36 cellular contexts compared by ENCODE assay signal in the genomic region with DNA sequence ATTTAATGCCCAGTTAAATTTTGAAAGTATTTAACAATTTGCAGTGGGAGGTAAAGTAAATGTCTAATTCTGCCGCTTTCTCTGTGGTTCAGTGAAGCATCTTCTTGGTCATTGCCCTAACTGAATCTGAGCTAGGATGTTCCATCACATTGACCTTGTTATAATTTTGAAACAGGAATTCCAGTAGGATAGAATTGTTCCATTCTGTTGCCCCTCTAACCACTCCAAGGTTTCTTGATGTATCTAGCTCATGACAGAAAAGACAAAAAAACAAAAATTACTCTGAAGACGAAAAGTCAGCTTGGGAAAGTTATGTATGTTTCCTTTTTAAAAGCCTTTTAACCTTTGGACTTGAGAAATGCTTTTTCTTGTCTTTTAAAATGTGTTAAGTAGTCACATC.
"Had no signal": no experiment of that assay in that cellular context is flagged by ENCODE, and none has a peak within 500 bp of the region (broad histone marks: within the 10 kb centered on the region; RNA-seq: fewer than 3 reads in every experiment).

No MANE protein-coding gene starts in this region.

- H3K4me3 ChIP-seq: adrenal gland, body of pancreas, breast epithelium had no signal

- H3K36me3 ChIP-seq: adrenal gland, brain microvascular endothelial cell, breast epithelium had no signal

- H3K27ac ChIP-seq: adrenal gland, body of pancreas, brain microvascular endothelial cell, breast epithelium had no signal

- FAIRE-seq: astrocyte, TTC549 had no signal

- H3K4me1 Mint-ChIP-seq: activated B cell treated with CpG ODN at 0.5 μM for 24 hours; activated CD4-positive, alpha-beta T cell treated with anti-CD3 and anti-CD28 coated beads, Interleukin-2, amount 10 ng/mL, durations not matched to agents 24 days and 14 days; activated naive CD8-positive, alpha-beta T cell treated with anti-CD3 and anti-CD28 coated beads for 36 hours; activated T-helper 17 cell treated with anti-CD3 and anti-CD28 coated beads, Interleukin-2, amount 50 U/mL, for 72 hours; T-cell had no signal

- DNase-seq: activated B cell treated with CpG ODN at 0.5 μM for 24 hours; activated CD4-positive, alpha-beta memory T cell treated with anti-CD3 and anti-CD28 coated beads for 36 hours; activated CD4-positive, alpha-beta T cell treated with anti-CD3 and anti-CD28 coated beads for 4 hours; activated CD4-positive, alpha-beta T cell treated with anti-CD3 and anti-CD28 coated beads, Interleukin-2, amount 10 ng/mL, durations not matched to agents 24 days and 14 days; activated CD4-positive, alpha-beta T cell treated with anti-CD3 and anti-CD28 coated beads, Interleukin-2, amount 50 U/mL, for 1 hour; activated CD4-positive, alpha-beta T cell treated with anti-CD3 and anti-CD28 coated beads, Interleukin-2, amount 50 U/mL, for 4 hours; activated CD4-positive, CD25-positive, alpha-beta regulatory T cell treated with anti-CD3 and anti-CD28 coated beads, Interleukin-2, amount 50 U/mL, for 72 hours; activated CD8-positive, alpha-beta memory T cell treated with anti-CD3 and anti-CD28 coated beads, Interleukin-2, amount 50 U/mL, for 4 hours; activated CD8-positive, alpha-beta T cell treated with anti-CD3 and anti-CD28 coated beads for 36 hours; activated effector memory CD4-positive, alpha-beta T cell treated with anti-CD3 and anti-CD28 coated beads, Interleukin-2, amount 50 U/mL, for 16 hours; activated gamma-delta T cell treated with Interleukin-2 at 50 U/mL for 16 hours; activated naive CD4-positive, alpha-beta T cell; activated naive CD4-positive, alpha-beta T cell treated with anti-CD3 and anti-CD28 coated beads for 36 hours; activated naive CD4-positive, alpha-beta T cell treated with anti-CD3 and anti-CD28 coated beads, Interleukin-2, amount 50 U/mL, for 16 hours; activated naive CD8-positive, alpha-beta T cell treated with anti-CD3 and anti-CD28 coated beads for 36 hours; activated T-cell treated with anti-CD3 and anti-CD28 coated beads for 4 hours; activated T-cell treated with anti-CD3 and anti-CD28 coated beads, Interleukin-2, amount 50 U/mL, for 1 hour; activated T-cell treated with anti-CD3 and anti-CD28 coated beads, Interleukin-2, amount 50 U/mL, for 4 hours; activated T-cell treated with anti-CD3 and anti-CD28 coated beads, Interleukin-2, amount 50 U/mL, for 72 hours; adrenal gland; amniotic stem cell; aorta; body of pancreas; central memory CD4-positive, alpha-beta T cell; T-cell; T-helper 2 cell; T-helper 9 cell had no signal

- H3K27me3 ChIP-seq: adrenal gland, body of pancreas, brain microvascular endothelial cell, breast epithelium had no signal

- H3K4me3 Mint-ChIP-seq: activated B cell treated with CpG ODN at 0.5 μM for 24 hours; activated CD4-positive, alpha-beta memory T cell treated with anti-CD3 and anti-CD28 coated beads for 36 hours; activated CD4-positive, alpha-beta T cell treated with anti-CD3 and anti-CD28 coated beads, Interleukin-2, amount 10 ng/mL, durations not matched to agents 24 days and 14 days; activated CD8-positive, alpha-beta T cell treated with anti-CD3 and anti-CD28 coated beads for 36 hours; activated naive CD4-positive, alpha-beta T cell treated with anti-CD3 and anti-CD28 coated beads for 36 hours; activated naive CD8-positive, alpha-beta T cell treated with anti-CD3 and anti-CD28 coated beads for 36 hours; activated T-cell treated with anti-CD3 and anti-CD28 coated beads, Interleukin-2, amount 50 U/mL, for 4 hours; activated T-cell treated with anti-CD3 and anti-CD28 coated beads, Interleukin-2, amount 50 U/mL, for 72 hours; activated T-helper 1 cell treated with anti-CD3 and anti-CD28 coated beads, Interleukin-12 subunit alpha, Interleukin-12 subunit beta, Interleukin-2, Interleukin-4 antibody, amounts not matched to agents 30 ng/mL and 10 ng/mL and 1 ng/mL, durations not matched to agents 14 hours and 24 hours and 36 hours; activated T-helper 17 cell treated with anti-CD3 and anti-CD28 coated beads, Interleukin-2, amount 50 U/mL, for 72 hours; T-cell; T-helper 1 cell treated with Interleukin-12 subunit alpha and Interleukin-12 subunit beta and Interleukin-4 antibody, amounts not matched to agents 30 μg/mL and 1 μg/mL, for 36 hours; T-helper 2 cell treated with Interferon-gamma antibody and Interleukin-4, amounts not matched to agents 5 μg/mL and 100 μg/mL, for 36 hours had no signal

- H3K27ac Mint-ChIP-seq: activated B cell treated with CpG ODN at 0.5 μM for 24 hours; activated CD4-positive, alpha-beta memory T cell treated with anti-CD3 and anti-CD28 coated beads for 36 hours; activated CD4-positive, alpha-beta T cell treated with anti-CD3 and anti-CD28 coated beads, Interleukin-2, amount 10 ng/mL, durations not matched to agents 24 days and 14 days; activated CD8-positive, alpha-beta T cell treated with anti-CD3 and anti-CD28 coated beads for 36 hours; activated naive CD4-positive, alpha-beta T cell treated with anti-CD3 and anti-CD28 coated beads for 36 hours; activated naive CD4-positive, alpha-beta T cell treated with anti-CD3 and anti-CD28 coated beads, Interleukin-2, amount 50 U/mL, for 72 hours; activated naive CD8-positive, alpha-beta T cell treated with anti-CD3 and anti-CD28 coated beads for 36 hours; activated T-cell treated with anti-CD3 and anti-CD28 coated beads, Interleukin-2, amount 50 U/mL, for 72 hours; activated T-helper 1 cell treated with anti-CD3 and anti-CD28 coated beads, Interleukin-12 subunit alpha, Interleukin-12 subunit beta, Interleukin-2, Interleukin-4 antibody, amounts not matched to agents 30 ng/mL and 10 ng/mL and 1 ng/mL, durations not matched to agents 14 hours and 24 hours and 36 hours; activated T-helper 17 cell treated with anti-CD3 and anti-CD28 coated beads, Interleukin-2, amount 50 U/mL, for 72 hours; T-cell; T-helper 1 cell treated with Interleukin-12 subunit alpha and Interleukin-12 subunit beta and Interleukin-4 antibody, amounts not matched to agents 30 μg/mL and 1 μg/mL, for 36 hours; T-helper 2 cell treated with Interferon-gamma antibody and Interleukin-4, amounts not matched to agents 5 μg/mL and 100 μg/mL, for 36 hours had no signal

- H3K9me3 Mint-ChIP-seq: activated CD4-positive, alpha-beta T cell treated with anti-CD3 and anti-CD28 coated beads, Interleukin-2, amount 10 ng/mL, durations not matched to agents 24 days and 14 days had no signal

- ATAC-seq: activated CD8-positive, alpha-beta T cell treated with anti-CD3 and anti-CD28 coated beads for 36 hours; activated naive CD4-positive, alpha-beta T cell treated with anti-CD3 and anti-CD28 coated beads, Interleukin-2, amount 50 U/mL, for 72 hours; activated T-cell treated with anti-CD3 and anti-CD28 coated beads, Interleukin-2, amount 50 U/mL, for 4 hours; activated T-cell treated with anti-CD3 and anti-CD28 coated beads, Interleukin-2, amount 50 U/mL, for 72 hours; activated T-helper 17 cell treated with anti-CD3 and anti-CD28 coated beads, Interleukin-2, amount 50 U/mL, for 72 hours; body of pancreas; T-cell had no signal

- H3K36me3 Mint-ChIP-seq: activated CD4-positive, alpha-beta memory T cell treated with anti-CD3 and anti-CD28 coated beads for 36 hours; activated naive CD8-positive, alpha-beta T cell treated with anti-CD3 and anti-CD28 coated beads for 36 hours; T-cell had no signal

- H3K9me3 ChIP-seq: adrenal gland, body of pancreas, breast epithelium had no signal

- H3K4me1 ChIP-seq: adrenal gland, body of pancreas, breast epithelium had no signal

- H3K27me3 Mint-ChIP-seq: activated B cell treated with CpG ODN at 0.5 μM for 24 hours; activated CD4-positive, alpha-beta memory T cell treated with anti-CD3 and anti-CD28 coated beads for 36 hours; activated CD4-positive, alpha-beta T cell treated with anti-CD3 and anti-CD28 coated beads, Interleukin-2, amount 10 ng/mL, durations not matched to agents 24 days and 14 days; activated CD8-positive, alpha-beta T cell treated with anti-CD3 and anti-CD28 coated beads for 36 hours; activated naive CD8-positive, alpha-beta T cell treated with anti-CD3 and anti-CD28 coated beads for 36 hours; activated T-helper 17 cell treated with anti-CD3 and anti-CD28 coated beads, Interleukin-2, amount 50 U/mL, for 72 hours; T-cell had no signal
